Comparison of ENCODE assay signal across 1 cellular context in the genomic region with DNA sequence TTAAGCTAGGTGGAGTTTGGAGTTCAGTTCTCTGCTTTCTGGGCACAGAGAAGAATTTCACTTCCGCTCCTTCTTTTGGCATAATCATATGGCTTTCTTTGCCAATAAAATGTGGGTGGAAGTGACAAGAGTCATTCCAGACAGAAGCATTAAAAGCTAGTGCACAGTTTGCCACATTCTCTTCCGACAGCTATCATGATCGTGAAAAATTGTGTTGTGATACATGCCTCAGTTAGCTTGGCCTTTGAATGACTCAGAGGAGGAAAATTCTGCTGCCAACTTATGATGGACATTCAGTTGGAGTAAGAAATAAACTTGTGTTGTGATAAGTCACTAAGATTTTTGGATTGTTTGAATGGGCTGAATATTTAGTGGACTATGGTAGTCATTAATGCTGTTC.
TF ChIP-seq lines count a peak whose summit lies in the region.

No MANE protein-coding gene starts in this region.

TF ChIP-seq in SK-N-SH, 30 proteins besides CTCF, POLR2A, EP300 and RAD21 (continued from another document):
- TF ChIP-seq, protein P1, sequence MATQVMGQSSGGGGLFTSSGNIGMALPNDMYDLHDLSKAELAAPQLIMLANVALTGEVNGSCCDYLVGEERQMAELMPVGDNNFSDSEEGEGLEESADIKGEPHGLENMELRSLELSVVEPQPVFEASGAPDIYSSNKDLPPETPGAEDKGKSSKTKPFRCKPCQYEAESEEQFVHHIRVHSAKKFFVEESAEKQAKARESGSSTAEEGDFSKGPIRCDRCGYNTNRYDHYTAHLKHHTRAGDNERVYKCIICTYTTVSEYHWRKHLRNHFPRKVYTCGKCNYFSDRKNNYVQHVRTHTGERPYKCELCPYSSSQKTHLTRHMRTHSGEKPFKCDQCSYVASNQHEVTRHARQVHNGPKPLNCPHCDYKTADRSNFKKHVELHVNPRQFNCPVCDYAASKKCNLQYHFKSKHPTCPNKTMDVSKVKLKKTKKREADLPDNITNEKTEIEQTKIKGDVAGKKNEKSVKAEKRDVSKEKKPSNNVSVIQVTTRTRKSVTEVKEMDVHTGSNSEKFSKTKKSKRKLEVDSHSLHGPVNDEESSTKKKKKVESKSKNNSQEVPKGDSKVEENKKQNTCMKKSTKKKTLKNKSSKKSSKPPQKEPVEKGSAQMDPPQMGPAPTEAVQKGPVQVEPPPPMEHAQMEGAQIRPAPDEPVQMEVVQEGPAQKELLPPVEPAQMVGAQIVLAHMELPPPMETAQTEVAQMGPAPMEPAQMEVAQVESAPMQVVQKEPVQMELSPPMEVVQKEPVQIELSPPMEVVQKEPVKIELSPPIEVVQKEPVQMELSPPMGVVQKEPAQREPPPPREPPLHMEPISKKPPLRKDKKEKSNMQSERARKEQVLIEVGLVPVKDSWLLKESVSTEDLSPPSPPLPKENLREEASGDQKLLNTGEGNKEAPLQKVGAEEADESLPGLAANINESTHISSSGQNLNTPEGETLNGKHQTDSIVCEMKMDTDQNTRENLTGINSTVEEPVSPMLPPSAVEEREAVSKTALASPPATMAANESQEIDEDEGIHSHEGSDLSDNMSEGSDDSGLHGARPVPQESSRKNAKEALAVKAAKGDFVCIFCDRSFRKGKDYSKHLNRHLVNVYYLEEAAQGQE (IDR thresholded peaks at IDR 0.05; ENCODE audit: low read depth, low read length): no peak
- TF ChIP-seq SIN3A (IDR thresholded peaks at IDR 0.05; ENCODE audit: borderline replicate concordance, low read depth, low read length) (no peak), POLR2AphosphoS5 (IDR thresholded peaks at IDR 0.05; ENCODE audit: low read depth, low read length) (no peak), GABPA (IDR thresholded peaks at IDR 0.05; ENCODE audit: low read depth) (no peak), RCOR1 (IDR thresholded peaks at IDR 0.05; ENCODE audit: low read length) (no peak), MXI1 (IDR thresholded peaks at IDR 0.05; ENCODE audit: low read depth, low read length) (no peak), EZH2phosphoT487 (IDR thresholded peaks at IDR 0.05; ENCODE audit: borderline replicate concordance, low read depth) (no peak)
- TF ChIP-seq, protein P2, sequence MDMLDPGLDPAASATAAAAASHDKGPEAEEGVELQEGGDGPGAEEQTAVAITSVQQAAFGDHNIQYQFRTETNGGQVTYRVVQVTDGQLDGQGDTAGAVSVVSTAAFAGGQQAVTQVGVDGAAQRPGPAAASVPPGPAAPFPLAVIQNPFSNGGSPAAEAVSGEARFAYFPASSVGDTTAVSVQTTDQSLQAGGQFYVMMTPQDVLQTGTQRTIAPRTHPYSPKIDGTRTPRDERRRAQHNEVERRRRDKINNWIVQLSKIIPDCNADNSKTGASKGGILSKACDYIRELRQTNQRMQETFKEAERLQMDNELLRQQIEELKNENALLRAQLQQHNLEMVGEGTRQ (IDR thresholded peaks at IDR 0.05; ENCODE audit: borderline replicate concordance, low read depth, low read length): no peak
- TF ChIP-seq, protein P3, sequence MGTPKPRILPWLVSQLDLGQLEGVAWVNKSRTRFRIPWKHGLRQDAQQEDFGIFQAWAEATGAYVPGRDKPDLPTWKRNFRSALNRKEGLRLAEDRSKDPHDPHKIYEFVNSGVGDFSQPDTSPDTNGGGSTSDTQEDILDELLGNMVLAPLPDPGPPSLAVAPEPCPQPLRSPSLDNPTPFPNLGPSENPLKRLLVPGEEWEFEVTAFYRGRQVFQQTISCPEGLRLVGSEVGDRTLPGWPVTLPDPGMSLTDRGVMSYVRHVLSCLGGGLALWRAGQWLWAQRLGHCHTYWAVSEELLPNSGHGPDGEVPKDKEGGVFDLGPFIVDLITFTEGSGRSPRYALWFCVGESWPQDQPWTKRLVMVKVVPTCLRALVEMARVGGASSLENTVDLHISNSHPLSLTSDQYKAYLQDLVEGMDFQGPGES (IDR thresholded peaks at IDR 0.05; ENCODE audit: low read depth, low read length): no peak
